In genomic region chr5:176870110-176870591, GRCh38 we compare ENCODE assay signal across 10 cellular contexts. TPM values are rescaled to one million over a fixed set of nuclear protein-coding genes. Genes with fewer than 3 reads are reported as not detected.
DNase-seq lines count a peak whose midpoint lies in the region; TF ChIP-seq lines count a peak whose summit lies in the region.
"Had no signal": no experiment of that assay in that cellular context is flagged by ENCODE, and none has a peak within 500 bp of the region (broad histone marks: within the 10 kb centered on the region; RNA-seq: fewer than 3 reads in every experiment).

No MANE protein-coding gene starts in this region.

- no peak overlapping the region for H3K27ac ChIP-seq in fibroblast of lung (ENCODE audit: insufficient read depth, low read length)
- H3K27ac ChIP-seq in parathyroid adenoma, result no peak overlapping the region

- no peaks in the 10 kb centered on the region for H3K79me2 ChIP-seq in fibroblast of lung (ENCODE audit: control insufficient read depth, insufficient read depth, low read length)
- no peaks in the 10 kb centered on the region for H3K79me2 ChIP-seq in parathyroid adenoma

- POLR2A ChIA-PET in GM10248 (lab: Yijun Ruan, JAX), result interaction anchor here (0.6 kb wide), 1 partner anchor 116 kb away, joined by 3 read pairs; no protein-coding TSS in a partner anchor

- H3K9ac ChIP-seq in fibroblast of lung (ENCODE audit: insufficient read depth, low read length), result no peak overlapping the region
- H3K9ac ChIP-seq in parathyroid adenoma, result no peak overlapping the region

- CTCF ChIA-PET in GM10248 (lab: Yijun Ruan, JAX), result no interaction called here

- H3K4me1 ChIP-seq in fibroblast of lung (ENCODE audit: control insufficient read depth, extremely low read depth, insufficient read depth, low read length) (no peaks in the 10 kb centered on the region), parathyroid adenoma (no peaks in the 10 kb centered on the region)

- TF ChIP-seq CTCF in GM10266 (IDR thresholded peaks at IDR 0.05; ENCODE audit: control insufficient read depth, insufficient read depth, low read depth, missing control alignments), result peak; percentile 7
- peak in 1 of 2 donors; percentile 34 for TF ChIP-seq CTCF in fibroblast of lung (conservative IDR thresholded peaks at IDR 0.05 in 1 of 2, IDR thresholded peaks at IDR 0.05 in 1 of 2; ENCODE audit: low read depth in 1 of 2, low read length in 2 of 2)
- TF ChIP-seq CTCF in parathyroid adenoma (IDR thresholded peaks at IDR 0.05), result peak; percentile 14
- TF ChIP-seq CTCF in GM10248 (IDR thresholded peaks at IDR 0.05; ENCODE audit: control extremely low read depth, extremely low read depth, low read depth, missing control alignments), result no peak

- no peaks in the 10 kb centered on the region for H3K9me3 ChIP-seq in fibroblast of lung (ENCODE audit: control insufficient read depth, insufficient read depth, low read depth, low read length)
- H3K9me3 ChIP-seq in parathyroid adenoma (ENCODE audit: control insufficient read depth, low read length), result no peaks in the 10 kb centered on the region

- H3K27me3 ChIP-seq in fibroblast of lung (ENCODE audit: control insufficient read depth, insufficient read depth, low read length), result peaks cover 30% of the 10 kb centered on the region
- H3K27me3 ChIP-seq in parathyroid adenoma (ENCODE audit: control insufficient read depth, insufficient read depth, low read length), result no peaks in the 10 kb centered on the region

- no peak for DNase-seq in GM10266 (ENCODE audit: extremely low spot score)
- DNase-seq in OCI-M1 (lab: John Stamatoyannopoulos, UW), result peak; percentile 3
- peak; percentile 27 to 28 for DNase-seq in fibroblast of lung (ENCODE audit: low read depth in 2 of 2)
- no peak for DNase-seq in SKM-1 (lab: John Stamatoyannopoulos, UW; ENCODE audit: unreplicated experiment)
- DNase-seq in GM10248 (ENCODE audit: extremely low spot score), result no peak
- DNase-seq in NCI-H1092 treated with DMSO at 0.1 percent for 48 hours (lab: John Stamatoyannopoulos, UW), result no peak
- no peak for DNase-seq in NCI-H226
- DNase-seq: activated B cell treated with CpG ODN at 0.5 μM for 24 hours had no signal

- H3K4me2 ChIP-seq in fibroblast of lung (ENCODE audit: extremely low read depth, insufficient read depth, low read length) (no peak overlapping the region), parathyroid adenoma (ENCODE audit: low read length) (no peak overlapping the region)

- H4K20me1 ChIP-seq in fibroblast of lung (ENCODE audit: control insufficient read depth, extremely low read depth, insufficient read depth, low read length), result no peaks in the 10 kb centered on the region

- H3K36me3 ChIP-seq in fibroblast of lung (ENCODE audit: control insufficient read depth, insufficient read depth, low read length) (no peaks in the 10 kb centered on the region), parathyroid adenoma (ENCODE audit: control insufficient read depth, insufficient read depth, low read length) (no peaks in the 10 kb centered on the region)

- H2AFZ ChIP-seq in fibroblast of lung (ENCODE audit: low read length) (no peak overlapping the region), parathyroid adenoma (no peak overlapping the region)

- H3K4me3 ChIP-seq in fibroblast of lung (replicated peaks in 1 of 4; ENCODE audit: control extremely low read depth in 1 of 4, insufficient read depth in 1 of 4, low read depth in 3 of 4, low read length in 4 of 4), result no peak overlapping the region
- H3K4me3 ChIP-seq in parathyroid adenoma (ENCODE audit: low read depth, low read length), result no peak overlapping the region

RNA-seq across cellular contexts. Expression of gene HK3, which starts 29.0 kb away (rescaled TPM):
- total RNA-seq in fibroblast of lung, result under 0.01 TPM in 1 of 2 replicates, not detected in the other
- polyA plus RNA-seq in fibroblast of lung, result not detected in 2 replicates
- polyA plus RNA-seq in fibroblast of lung (2012), result not detected in 2 replicates
- not detected in 2 replicates for polyA minus RNA-seq in fibroblast of lung (ENCODE audit: low replicate concordance)

RNA-seq across cellular contexts. Expression of gene UNC5A, which starts 59.8 kb away (rescaled TPM):
- total RNA-seq in fibroblast of lung, result not detected in 2 replicates
- 0.01 TPM in 1 of 2 replicates, not detected in the other for polyA plus RNA-seq in fibroblast of lung
- not detected in 2 replicates for polyA plus RNA-seq in fibroblast of lung (2012)
- polyA minus RNA-seq in fibroblast of lung (ENCODE audit: low replicate concordance), result not detected in 2 replicates
- total RNA-seq: activated B cell treated with CpG ODN at 0.5 μM for 24 hours, mononuclear cell had no signal

Comparison
In these comparisons a context has a peak if more than half of its experiments do, and no peak if none do; other contexts are left out.
1. DNase-seq: peak in OCI-M1 (single experiment) and fibroblast of lung (2 of 2); none in GM10266 (single experiment), SKM-1 (single experiment), GM10248 (single experiment), NCI-H1092 treated with DMSO at 0.1 percent for 48 hours (single experiment) and NCI-H226 (single experiment).